ENCODE assay signal across 18 cellular contexts in the genomic region with DNA sequence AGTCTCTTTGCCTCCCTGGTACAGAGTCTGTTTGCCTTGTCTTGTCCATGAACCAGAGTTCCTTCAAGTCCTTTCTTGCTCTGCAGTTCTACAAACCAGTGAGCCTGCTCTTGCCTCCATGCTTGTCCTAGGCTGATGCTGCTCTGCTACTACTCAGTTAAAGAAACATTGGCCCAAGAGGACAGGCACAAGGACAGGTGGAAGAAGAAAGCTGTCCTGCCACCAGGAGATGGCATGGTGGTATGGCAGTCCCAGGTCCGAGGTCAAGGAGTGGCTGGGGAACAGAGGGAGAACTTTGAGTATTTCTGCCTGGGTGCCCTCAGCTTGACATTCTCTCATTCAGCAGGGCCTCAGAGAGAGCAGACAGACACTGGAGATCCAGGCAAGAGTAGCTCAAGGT. TPM values are rescaled to one million over a fixed set of nuclear protein-coding genes. Genes with fewer than 3 reads are reported as not detected.
DNase-seq lines count a peak whose midpoint lies in the region; TF ChIP-seq lines count a peak whose summit lies in the region.
"Had no signal": no experiment of that assay in that cellular context is flagged by ENCODE, and none has a peak within 500 bp of the region (broad histone marks: within the 10 kb centered on the region; RNA-seq: fewer than 3 reads in every experiment).

No MANE protein-coding gene starts in this region.

- no peak for TF ChIP-seq CTCF in colonic mucosa (IDR thresholded peaks at IDR 0.05)
- TF ChIP-seq CTCF in lower leg skin (IDR thresholded peaks at IDR 0.05): no peak

- H3K27ac ChIP-seq in colonic mucosa: no peak overlapping the region

- peaks cover 13% of the 10 kb centered on the region for H3K36me3 Mint-ChIP-seq in activated T-cell treated with anti-CD3 and anti-CD28 coated beads, Interleukin-2, amount 50 U/mL, for 24 hours (ENCODE audit: low read depth)

- DNase-seq in activated T-cell treated with anti-CD3 and anti-CD28 coated beads, Interleukin-2, amount 50 U/mL, for 24 hours: no peak
- no peak for DNase-seq in activated T-cell treated with anti-CD3 and anti-CD28 coated beads, Interleukin-2, amount 50 U/mL, for 48 hours
- DNase-seq in colonic mucosa (peak; percentile 2), lower leg skin (ENCODE audit: low spot score in 2 of 2) (peak; percentile 3 to 45), NCI-H748 (lab: John Stamatoyannopoulos, UW; ENCODE audit: unreplicated experiment) (no peak), HuH-7.5 (ENCODE audit: low spot score) (no peak), Ammon's horn (ENCODE audit: low spot score) (no peak)
- peak; percentile 3 for DNase-seq in stimulated activated CD8-positive, alpha-beta memory T cell treated with anti-CD3 and anti-CD28 coated beads, Interleukin-4, amount 100 ng/mL, for 48 hours
- DNase-seq: ACHN; C1 segment of cervical spinal cord; CD4-positive, alpha-beta memory T cell; COR-L47; DMS153; DMS79 treated with DMSO at 0.1 percent for 48 hours; EL; H7 had no signal

- no peak for TF ChIP-seq POLR2A in lower leg skin (IDR thresholded peaks at IDR 0.05)

- no peaks in the 10 kb centered on the region for H3K36me3 ChIP-seq in colonic mucosa

- WGBS in lower leg skin, 2 donors: 78 to 95% methylated on average over 1 of the region's 1 CpG

- H3K4me3 Mint-ChIP-seq in activated T-cell treated with anti-CD3 and anti-CD28 coated beads, Interleukin-2, amount 50 U/mL, for 24 hours: no peak overlapping the region
- H3K4me3 Mint-ChIP-seq: B cell; CD4-positive, alpha-beta memory T cell; GM23338 had no signal

- H3K27me3 ChIP-seq in colonic mucosa: no peaks in the 10 kb centered on the region

- no peaks in the 10 kb centered on the region for H3K9me3 ChIP-seq in colonic mucosa

- intact Hi-C loops in colonic mucosa (cut with DNase I): no loop called here
- intact Hi-C loops in lower leg skin (cut with DNase I; ENCODE audit: low total_unique reads): no loop called here

- H3K27ac Mint-ChIP-seq in activated T-cell treated with anti-CD3 and anti-CD28 coated beads, Interleukin-2, amount 50 U/mL, for 24 hours: peak overlapping the region; percentile 31
- H3K27ac Mint-ChIP-seq: B cell, GM23338 had no signal

- H3K4me1 ChIP-seq in colonic mucosa: no peaks in the 10 kb centered on the region

- H3K4me3 ChIP-seq in colonic mucosa: no peak overlapping the region
- H3K4me3 ChIP-seq in lower leg skin (ENCODE audit: low read depth, poor library complexity, severe bottlenecking): no peak overlapping the region
- H3K4me3 ChIP-seq: GM23338 had no signal

- H3K9ac ChIP-seq in colonic mucosa (ENCODE audit: low read depth in 2 of 2, low read length in 2 of 2): no peak overlapping the region

- H3K27me3 Mint-ChIP-seq in activated T-cell treated with anti-CD3 and anti-CD28 coated beads, Interleukin-2, amount 50 U/mL, for 24 hours: no peaks in the 10 kb centered on the region
- H3K27me3 Mint-ChIP-seq: B cell; CD4-positive, alpha-beta memory T cell had no signal

- no peaks in the 10 kb centered on the region for H3K9me3 Mint-ChIP-seq in activated T-cell treated with anti-CD3 and anti-CD28 coated beads, Interleukin-2, amount 50 U/mL, for 24 hours
- H3K9me3 Mint-ChIP-seq: CD4-positive, alpha-beta memory T cell; GM23338 had no signal

- H3K4me1 Mint-ChIP-seq in activated T-cell treated with anti-CD3 and anti-CD28 coated beads, Interleukin-2, amount 50 U/mL, for 24 hours (ENCODE audit: low read depth): peaks cover 4% of the 10 kb centered on the region
- H3K4me1 Mint-ChIP-seq: B cell, GM23338 had no signal

RNA-seq across cellular contexts. Expression of gene TTC32, which starts 20.6 kb away (rescaled TPM):
- 1 to 10 TPM; 9.0 to 9.3 TPM for total RNA-seq in colonic mucosa
- 10 to 100 TPM; 11.5 to 18.6 (median 14.1) TPM for total RNA-seq in lower leg skin

Comparison
In these comparisons a context has a peak if more than half of its experiments do, and no peak if none do; other contexts are left out.
1. DNase-seq: peak in colonic mucosa (single experiment), lower leg skin (2 of 2) and stimulated activated CD8-positive, alpha-beta memory T cell treated with anti-CD3 and anti-CD28 coated beads, Interleukin-4, amount 100 ng/mL, for 48 hours (single experiment); none in activated T-cell treated with anti-CD3 and anti-CD28 coated beads, Interleukin-2, amount 50 U/mL, for 24 hours (single experiment), activated T-cell treated with anti-CD3 and anti-CD28 coated beads, Interleukin-2, amount 50 U/mL, for 48 hours (0 of 2), NCI-H748 (single experiment), HuH-7.5 (single experiment) and Ammon's horn (single experiment).